ENCODE assay signal across 1 cellular context in the genomic region with DNA sequence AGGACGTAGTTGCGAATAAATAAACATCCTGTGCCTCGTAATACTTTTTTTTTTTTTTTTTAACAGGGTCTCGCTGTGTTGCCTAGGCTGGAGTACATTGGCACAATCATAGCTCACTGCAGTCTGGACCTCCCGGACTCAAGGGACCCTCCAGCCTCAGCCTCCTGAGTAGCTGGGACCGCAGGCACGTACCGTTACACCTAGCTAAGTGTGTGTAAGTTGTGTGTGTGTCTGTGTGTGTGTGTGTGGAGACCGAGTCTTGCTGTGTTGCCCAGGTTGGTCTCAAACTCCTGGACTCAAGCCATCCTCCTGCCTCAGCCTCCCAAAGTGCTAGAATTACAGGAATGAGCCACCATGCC.
TF ChIP-seq lines count a peak whose summit lies in the region.

No MANE protein-coding gene starts in this region.

TF ChIP-seq in HepG2, 621 proteins besides CTCF, POLR2A, EP300 and RAD21:
- TF ChIP-seq, protein P1, sequence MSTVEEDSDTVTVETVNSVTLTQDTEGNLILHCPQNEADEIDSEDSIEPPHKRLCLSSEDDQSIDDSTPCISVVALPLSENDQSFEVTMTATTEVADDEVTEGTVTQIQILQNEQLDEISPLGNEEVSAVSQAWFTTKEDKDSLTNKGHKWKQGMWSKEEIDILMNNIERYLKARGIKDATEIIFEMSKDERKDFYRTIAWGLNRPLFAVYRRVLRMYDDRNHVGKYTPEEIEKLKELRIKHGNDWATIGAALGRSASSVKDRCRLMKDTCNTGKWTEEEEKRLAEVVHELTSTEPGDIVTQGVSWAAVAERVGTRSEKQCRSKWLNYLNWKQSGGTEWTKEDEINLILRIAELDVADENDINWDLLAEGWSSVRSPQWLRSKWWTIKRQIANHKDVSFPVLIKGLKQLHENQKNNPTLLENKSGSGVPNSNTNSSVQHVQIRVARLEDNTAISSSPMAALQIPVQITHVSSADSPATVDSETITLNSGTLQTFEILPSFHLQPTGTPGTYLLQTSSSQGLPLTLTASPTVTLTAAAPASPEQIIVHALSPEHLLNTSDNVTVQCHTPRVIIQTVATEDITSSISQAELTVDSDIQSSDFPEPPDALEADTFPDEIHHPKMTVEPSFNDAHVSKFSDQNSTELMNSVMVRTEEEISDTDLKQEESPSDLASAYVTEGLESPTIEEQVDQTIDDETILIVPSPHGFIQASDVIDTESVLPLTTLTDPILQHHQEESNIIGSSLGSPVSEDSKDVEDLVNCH (CRISPR knock-in tag; IDR thresholded peaks at IDR 0.05): no peak
- no peak for TF ChIP-seq PAF1 (CRISPR knock-in tag; IDR thresholded peaks at IDR 0.05)
- TF ChIP-seq THYN1 (CRISPR knock-in tag; IDR thresholded peaks at IDR 0.05; ENCODE audit: borderline replicate concordance, low read depth): no peak
- TF ChIP-seq, protein P2, sequence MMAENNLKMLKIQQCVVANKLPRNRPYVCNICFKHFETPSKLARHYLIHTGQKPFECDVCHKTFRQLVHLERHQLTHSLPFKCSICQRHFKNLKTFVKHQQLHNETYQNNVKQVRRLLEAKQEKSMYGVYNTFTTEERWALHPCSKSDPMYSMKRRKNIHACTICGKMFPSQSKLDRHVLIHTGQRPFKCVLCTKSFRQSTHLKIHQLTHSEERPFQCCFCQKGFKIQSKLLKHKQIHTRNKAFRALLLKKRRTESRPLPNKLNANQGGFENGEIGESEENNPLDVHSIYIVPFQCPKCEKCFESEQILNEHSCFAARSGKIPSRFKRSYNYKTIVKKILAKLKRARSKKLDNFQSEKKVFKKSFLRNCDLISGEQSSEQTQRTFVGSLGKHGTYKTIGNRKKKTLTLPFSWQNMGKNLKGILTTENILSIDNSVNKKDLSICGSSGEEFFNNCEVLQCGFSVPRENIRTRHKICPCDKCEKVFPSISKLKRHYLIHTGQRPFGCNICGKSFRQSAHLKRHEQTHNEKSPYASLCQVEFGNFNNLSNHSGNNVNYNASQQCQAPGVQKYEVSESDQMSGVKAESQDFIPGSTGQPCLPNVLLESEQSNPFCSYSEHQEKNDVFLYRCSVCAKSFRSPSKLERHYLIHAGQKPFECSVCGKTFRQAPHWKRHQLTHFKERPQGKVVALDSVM (CRISPR knock-in tag; IDR thresholded peaks at IDR 0.05): peak; percentile 97
- TF ChIP-seq ZNF333 (CRISPR knock-in tag; IDR thresholded peaks at IDR 0.05; ENCODE audit: borderline replicate concordance): no peak
- peak; percentile 83; the same call in 1 of the 2 replicates for TF ChIP-seq ZC3H4 (CRISPR knock-in tag; IDR thresholded peaks at IDR 0.05; ENCODE audit: borderline replicate concordance)
- TF ChIP-seq ZNF121 (CRISPR knock-in tag; IDR thresholded peaks at IDR 0.05): peak; percentile 88
- no peak for TF ChIP-seq FOSL2 (CRISPR knock-in tag; IDR thresholded peaks at IDR 0.05)
- TF ChIP-seq, protein P3, sequence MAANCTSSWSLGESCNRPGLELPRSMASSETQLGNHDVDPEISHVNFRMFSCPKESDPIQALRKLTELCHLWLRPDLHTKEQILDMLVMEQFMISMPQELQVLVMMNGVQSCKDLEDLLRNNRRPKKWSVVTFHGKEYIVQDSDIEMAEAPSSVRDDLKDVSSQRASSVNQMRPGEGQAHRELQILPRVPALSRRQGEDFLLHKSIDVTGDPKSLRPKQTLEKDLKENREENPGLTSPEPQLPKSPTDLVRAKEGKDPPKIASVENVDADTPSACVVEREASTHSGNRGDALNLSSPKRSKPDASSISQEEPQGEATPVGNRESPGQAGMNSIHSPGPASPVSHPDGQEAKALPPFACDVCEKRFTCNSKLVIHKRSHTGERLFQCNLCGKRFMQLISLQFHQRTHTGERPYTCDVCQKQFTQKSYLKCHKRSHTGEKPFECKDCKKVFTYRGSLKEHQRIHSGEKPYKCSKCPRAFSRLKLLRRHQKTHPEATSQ (CRISPR knock-in tag; IDR thresholded peaks at IDR 0.05; ENCODE audit: borderline replicate concordance): 0 out of 2 replicates have a peak, but pooled peaks have one; percentile 31
- 0 out of 2 replicates have a peak, but pooled peaks have one; percentile 2 for TF ChIP-seq SIN3A (IDR thresholded peaks at IDR 0.05; ENCODE audit: borderline replicate concordance, low read depth, low read length)
- no peak for TF ChIP-seq FOXK2 (IDR thresholded peaks at IDR 0.05)
- TF ChIP-seq ZBTB38 (CRISPR knock-in tag; IDR thresholded peaks at IDR 0.05): peak; percentile 19; the same call in 1 of the 2 replicates
- TF ChIP-seq, protein P4, sequence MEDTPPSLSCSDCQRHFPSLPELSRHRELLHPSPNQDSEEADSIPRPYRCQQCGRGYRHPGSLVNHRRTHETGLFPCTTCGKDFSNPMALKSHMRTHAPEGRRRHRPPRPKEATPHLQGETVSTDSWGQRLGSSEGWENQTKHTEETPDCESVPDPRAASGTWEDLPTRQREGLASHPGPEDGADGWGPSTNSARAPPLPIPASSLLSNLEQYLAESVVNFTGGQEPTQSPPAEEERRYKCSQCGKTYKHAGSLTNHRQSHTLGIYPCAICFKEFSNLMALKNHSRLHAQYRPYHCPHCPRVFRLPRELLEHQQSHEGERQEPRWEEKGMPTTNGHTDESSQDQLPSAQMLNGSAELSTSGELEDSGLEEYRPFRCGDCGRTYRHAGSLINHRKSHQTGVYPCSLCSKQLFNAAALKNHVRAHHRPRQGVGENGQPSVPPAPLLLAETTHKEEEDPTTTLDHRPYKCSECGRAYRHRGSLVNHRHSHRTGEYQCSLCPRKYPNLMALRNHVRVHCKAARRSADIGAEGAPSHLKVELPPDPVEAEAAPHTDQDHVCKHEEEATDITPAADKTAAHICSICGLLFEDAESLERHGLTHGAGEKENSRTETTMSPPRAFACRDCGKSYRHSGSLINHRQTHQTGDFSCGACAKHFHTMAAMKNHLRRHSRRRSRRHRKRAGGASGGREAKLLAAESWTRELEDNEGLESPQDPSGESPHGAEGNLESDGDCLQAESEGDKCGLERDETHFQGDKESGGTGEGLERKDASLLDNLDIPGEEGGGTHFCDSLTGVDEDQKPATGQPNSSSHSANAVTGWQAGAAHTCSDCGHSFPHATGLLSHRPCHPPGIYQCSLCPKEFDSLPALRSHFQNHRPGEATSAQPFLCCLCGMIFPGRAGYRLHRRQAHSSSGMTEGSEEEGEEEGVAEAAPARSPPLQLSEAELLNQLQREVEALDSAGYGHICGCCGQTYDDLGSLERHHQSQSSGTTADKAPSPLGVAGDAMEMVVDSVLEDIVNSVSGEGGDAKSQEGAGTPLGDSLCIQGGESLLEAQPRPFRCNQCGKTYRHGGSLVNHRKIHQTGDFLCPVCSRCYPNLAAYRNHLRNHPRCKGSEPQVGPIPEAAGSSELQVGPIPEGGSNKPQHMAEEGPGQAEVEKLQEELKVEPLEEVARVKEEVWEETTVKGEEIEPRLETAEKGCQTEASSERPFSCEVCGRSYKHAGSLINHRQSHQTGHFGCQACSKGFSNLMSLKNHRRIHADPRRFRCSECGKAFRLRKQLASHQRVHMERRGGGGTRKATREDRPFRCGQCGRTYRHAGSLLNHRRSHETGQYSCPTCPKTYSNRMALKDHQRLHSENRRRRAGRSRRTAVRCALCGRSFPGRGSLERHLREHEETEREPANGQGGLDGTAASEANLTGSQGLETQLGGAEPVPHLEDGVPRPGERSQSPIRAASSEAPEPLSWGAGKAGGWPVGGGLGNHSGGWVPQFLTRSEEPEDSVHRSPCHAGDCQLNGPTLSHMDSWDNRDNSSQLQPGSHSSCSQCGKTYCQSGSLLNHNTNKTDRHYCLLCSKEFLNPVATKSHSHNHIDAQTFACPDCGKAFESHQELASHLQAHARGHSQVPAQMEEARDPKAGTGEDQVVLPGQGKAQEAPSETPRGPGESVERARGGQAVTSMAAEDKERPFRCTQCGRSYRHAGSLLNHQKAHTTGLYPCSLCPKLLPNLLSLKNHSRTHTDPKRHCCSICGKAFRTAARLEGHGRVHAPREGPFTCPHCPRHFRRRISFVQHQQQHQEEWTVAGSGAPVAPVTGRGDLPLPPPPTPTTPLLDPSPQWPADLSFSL (CRISPR knock-in tag; IDR thresholded peaks at IDR 0.05): peak; percentile 44; the same call in 1 of the 2 replicates
- peak; percentile 90 for TF ChIP-seq ZMYM3 (CRISPR knock-in tag; IDR thresholded peaks at IDR 0.05)
- TF ChIP-seq, protein P5, sequence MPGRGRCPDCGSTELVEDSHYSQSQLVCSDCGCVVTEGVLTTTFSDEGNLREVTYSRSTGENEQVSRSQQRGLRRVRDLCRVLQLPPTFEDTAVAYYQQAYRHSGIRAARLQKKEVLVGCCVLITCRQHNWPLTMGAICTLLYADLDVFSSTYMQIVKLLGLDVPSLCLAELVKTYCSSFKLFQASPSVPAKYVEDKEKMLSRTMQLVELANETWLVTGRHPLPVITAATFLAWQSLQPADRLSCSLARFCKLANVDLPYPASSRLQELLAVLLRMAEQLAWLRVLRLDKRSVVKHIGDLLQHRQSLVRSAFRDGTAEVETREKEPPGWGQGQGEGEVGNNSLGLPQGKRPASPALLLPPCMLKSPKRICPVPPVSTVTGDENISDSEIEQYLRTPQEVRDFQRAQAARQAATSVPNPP (CRISPR knock-in tag; IDR thresholded peaks at IDR 0.05): 0 out of 2 replicates have a peak, but pooled peaks have one; percentile 56
TF ChIP-seq in HepG2: peak in this region for 9.
